ENCODE assay signal across 11 cellular contexts in the genomic region with DNA sequence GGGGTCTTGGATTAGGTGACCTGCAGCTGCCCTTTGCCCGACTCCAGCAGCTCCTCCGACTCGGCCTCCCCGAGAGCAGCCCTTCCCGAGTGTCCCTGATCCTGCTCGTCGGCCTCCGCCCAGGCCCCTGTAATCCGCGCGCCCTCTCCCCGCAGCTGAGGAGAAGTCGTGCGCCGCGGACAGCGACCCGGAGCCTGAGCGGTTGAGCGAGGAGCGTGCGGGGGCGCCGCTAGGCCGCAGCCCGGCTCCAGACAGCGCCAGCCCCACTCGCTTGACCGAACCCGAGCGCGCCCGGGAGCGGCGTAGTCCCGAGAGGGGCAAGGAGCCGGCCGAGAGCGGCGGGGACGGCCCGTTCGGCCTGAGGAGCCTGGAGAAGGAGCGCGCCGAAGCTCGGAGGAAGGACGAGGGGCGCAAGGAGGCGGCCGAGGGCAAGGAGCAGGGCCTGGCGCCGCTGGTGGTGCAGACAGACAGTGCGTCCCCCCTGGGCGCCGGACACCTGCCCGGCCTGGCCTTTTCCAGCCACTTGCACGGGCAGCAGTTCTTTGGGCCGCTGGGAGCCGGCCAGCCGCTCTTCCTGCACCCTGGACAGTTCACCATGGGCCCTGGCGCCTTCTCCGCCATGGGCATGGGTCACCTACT. TPM values are rescaled to one million over a fixed set of nuclear protein-coding genes. Genes with fewer than 3 reads are reported as not detected.
DNase-seq lines count a peak whose midpoint lies in the region; FAIRE-seq and TF ChIP-seq lines count a peak whose summit lies in the region.
"Had no signal": no experiment of that assay in that cellular context is flagged by ENCODE, and none has a peak within 500 bp of the region (broad histone marks: within the 10 kb centered on the region; RNA-seq: fewer than 3 reads in every experiment).

No MANE protein-coding gene starts in this region.

- H3K4me1 ChIP-seq in H9 (ENCODE audit: insufficient read depth, low read length): no peaks in the 10 kb centered on the region
- H3K4me1 ChIP-seq in adipocyte (ENCODE audit: control insufficient read depth, insufficient read depth, low read length): peaks cover 40% of the 10 kb centered on the region
- no peaks in the 10 kb centered on the region for H3K4me1 ChIP-seq in iPS-18a (ENCODE audit: control insufficient read depth, low read depth, low read length)

- no peak overlapping the region for H2BK120ac ChIP-seq in H9 (ENCODE audit: low read depth, low read length, poor library complexity, severe bottlenecking)

- TF ChIP-seq CTCF in H9 (conservative IDR thresholded peaks at IDR 0.05): no peak

- H3K27ac Mint-ChIP-seq in H9: no peak overlapping the region

- H2BK15ac ChIP-seq in H9 (ENCODE audit: low read depth, low read length): no peak overlapping the region

- H3K18ac ChIP-seq in H9 (ENCODE audit: insufficient read length, low read depth, low read length): no peak overlapping the region

- H3K9ac ChIP-seq in H9 (ENCODE audit: extremely low read depth, insufficient read length, low read length) (no peak overlapping the region), adipocyte (ENCODE audit: low read length) (no peak overlapping the region), iPS-18a (ENCODE audit: low read length) (no peak overlapping the region)

- no peak overlapping the region for H3K4ac ChIP-seq in H9 (ENCODE audit: low read depth, low read length)

- no CpG with 5 or more reads among the region's 63 CpGs for WGBS in H9 (ENCODE audit: extremely low coverage, insufficient read length, low lambda C conversion rate)

- peaks cover 98% of the 10 kb centered on the region for H3K27me3 Mint-ChIP-seq in H9 (ENCODE audit: low read depth)

- H3K14ac ChIP-seq in H9 (ENCODE audit: insufficient read depth, low read length): no peak overlapping the region

- no peak overlapping the region for H3K23ac ChIP-seq in H9 (ENCODE audit: insufficient read length, low read depth, low read length)

- no peak overlapping the region for H2AK5ac ChIP-seq in H9 (ENCODE audit: insufficient read length, low read length)

- peaks cover 2% of the 10 kb centered on the region for H4K20me1 ChIP-seq in H9 (ENCODE audit: control insufficient read depth, insufficient read depth, insufficient read length)

- no peak overlapping the region for H3T11ph ChIP-seq in H9 (ENCODE audit: low read length)

- no peak overlapping the region for H4K91ac ChIP-seq in H9 (ENCODE audit: insufficient read length, low read depth, low read length)

- peaks cover 55% of the 10 kb centered on the region for H3K36me3 ChIP-seq in adipocyte (ENCODE audit: control insufficient read depth, insufficient read depth, low read length, severe bottlenecking)
- H3K36me3 ChIP-seq in iPS-18a (ENCODE audit: control insufficient read depth, low read depth, low read length): no peaks in the 10 kb centered on the region

- TF ChIP-seq POLR2A in erythroblast (IDR thresholded peaks at IDR 0.05; ENCODE audit: low read length): no peak

- no peak overlapping the region for H2BK20ac ChIP-seq in H9 (ENCODE audit: low read depth, low read length, poor library complexity, severe bottlenecking)

- H2BK5ac ChIP-seq in H9 (ENCODE audit: insufficient read length, low read length): no peak overlapping the region

- H3K79me1 ChIP-seq in H9 (ENCODE audit: insufficient read depth, low read depth, low read length, poor library complexity, severe bottlenecking): no peaks in the 10 kb centered on the region

- DNase-seq in H9 (peak; percentile 62), adipocyte (ENCODE audit: low read depth) (peak; percentile 49), erythroblast (lab: John Stamatoyannopoulos, UW) (no peak), MV-4-11 (lab: John Stamatoyannopoulos, UW) (no peak), amniotic stem cell (lab: John Stamatoyannopoulos, UW) (no peak), urothelium cell line (ENCODE audit: low spot score) (no peak)
- DNase-seq in stimulated activated CD8-positive, alpha-beta memory T cell treated with anti-CD3 and anti-CD28 coated beads, Interleukin-4, amount 100 ng/mL, for 48 hours: peak; percentile 28
- DNase-seq: GDM1 had no signal

- no peak for FAIRE-seq in urothelium cell line (lab: Jason Lieb, UNC)

- peak overlapping the region; percentile 24 to 51; a peak in 3 of 5 replicates for H3K4me3 Mint-ChIP-seq in H9

- H4K5ac ChIP-seq in H9 (ENCODE audit: insufficient read length, low read depth, low read length): no peak overlapping the region

- H3K36me3 Mint-ChIP-seq in H9 (ENCODE audit: insufficient read depth in 1 of 3, low read depth in 3 of 3): no peaks in the 10 kb centered on the region

- H2AFZ ChIP-seq in H9 (ENCODE audit: low read length): no peak overlapping the region

- H3K9me3 ChIP-seq in H9 (ENCODE audit: control insufficient read depth, low read depth, low read length) (no peaks in the 10 kb centered on the region), adipocyte (ENCODE audit: control insufficient read depth, low read length) (no peaks in the 10 kb centered on the region), iPS-18a (ENCODE audit: control insufficient read depth, low read depth, low read length) (no peaks in the 10 kb centered on the region)
- H3K9me3 ChIP-seq: body of pancreas had no signal

- H3K23me2 ChIP-seq in H9 (ENCODE audit: insufficient read length, low read depth, low read length, poor library complexity, severe bottlenecking): peaks cover 6% of the 10 kb centered on the region

- H3K9me3 Mint-ChIP-seq in H9: no peaks in the 10 kb centered on the region; a peak in 2 of 5 replicates

- no peak overlapping the region for H3K4me3 ChIP-seq in adipocyte (ENCODE audit: low read length)
- peak overlapping the region; percentile 24 for H3K4me3 ChIP-seq in iPS-18a (ENCODE audit: low read length)
- H3K4me3 ChIP-seq: body of pancreas had no signal

- peaks cover 16 to 25% of the 10 kb centered on the region in 2 experiments for H3K4me1 Mint-ChIP-seq in H9

- no peak overlapping the region for H4K8ac ChIP-seq in H9 (replicated peaks; ENCODE audit: insufficient read length, low read depth, low read length)

- H3K27ac ChIP-seq in H9 (ENCODE audit: insufficient read length, low read depth, low read length): no peak overlapping the region
- H3K27ac ChIP-seq in iPS-18a (ENCODE audit: low read length): no peak overlapping the region

- H2BK12ac ChIP-seq in H9 (ENCODE audit: insufficient read length, low read depth, low read length): no peak overlapping the region

- H3K27me3 ChIP-seq in H9 (ENCODE audit: insufficient read depth, low read length) (peaks cover 98% of the 10 kb centered on the region), adipocyte (replicated peaks; ENCODE audit: control insufficient read depth, insufficient read depth, low read length) (no peaks in the 10 kb centered on the region), iPS-18a (ENCODE audit: control insufficient read depth, insufficient read depth, low read length) (peaks cover 100% of the 10 kb centered on the region)

- H3K79me2 ChIP-seq in H9 (ENCODE audit: insufficient read depth, low read length): no peaks in the 10 kb centered on the region

- H3K56ac ChIP-seq in H9 (ENCODE audit: insufficient read length, low read depth, low read length): no peak overlapping the region

- no peak overlapping the region for H3K4me2 ChIP-seq in H9 (ENCODE audit: insufficient read depth, insufficient read length, low read length)

RNA-seq across cellular contexts. Expression of gene TBX2, which starts 5.5 kb away (rescaled TPM):
- not detected in 2 replicates for total RNA-seq in H9 (2021)
- total RNA-seq: pulmonary artery endothelial cell had no signal

RNA-seq across cellular contexts. Expression of gene TBX4, which starts 47.1 kb away (rescaled TPM):
- total RNA-seq in H9 (2021): not detected in 2 replicates
- total RNA-seq: body of pancreas, pulmonary artery endothelial cell had no signal

Comparison
In these comparisons a context has a peak if more than half of its experiments do, and no peak if none do; other contexts are left out.
1. DNase-seq: peak in H9 (single experiment), adipocyte (single experiment) and stimulated activated CD8-positive, alpha-beta memory T cell treated with anti-CD3 and anti-CD28 coated beads, Interleukin-4, amount 100 ng/mL, for 48 hours (single experiment); none in erythroblast (0 of 2), MV-4-11 (single experiment), amniotic stem cell (single experiment) and urothelium cell line (single experiment).